Comparison of ENCODE assay signal across 8 cellular contexts in the genomic region with DNA sequence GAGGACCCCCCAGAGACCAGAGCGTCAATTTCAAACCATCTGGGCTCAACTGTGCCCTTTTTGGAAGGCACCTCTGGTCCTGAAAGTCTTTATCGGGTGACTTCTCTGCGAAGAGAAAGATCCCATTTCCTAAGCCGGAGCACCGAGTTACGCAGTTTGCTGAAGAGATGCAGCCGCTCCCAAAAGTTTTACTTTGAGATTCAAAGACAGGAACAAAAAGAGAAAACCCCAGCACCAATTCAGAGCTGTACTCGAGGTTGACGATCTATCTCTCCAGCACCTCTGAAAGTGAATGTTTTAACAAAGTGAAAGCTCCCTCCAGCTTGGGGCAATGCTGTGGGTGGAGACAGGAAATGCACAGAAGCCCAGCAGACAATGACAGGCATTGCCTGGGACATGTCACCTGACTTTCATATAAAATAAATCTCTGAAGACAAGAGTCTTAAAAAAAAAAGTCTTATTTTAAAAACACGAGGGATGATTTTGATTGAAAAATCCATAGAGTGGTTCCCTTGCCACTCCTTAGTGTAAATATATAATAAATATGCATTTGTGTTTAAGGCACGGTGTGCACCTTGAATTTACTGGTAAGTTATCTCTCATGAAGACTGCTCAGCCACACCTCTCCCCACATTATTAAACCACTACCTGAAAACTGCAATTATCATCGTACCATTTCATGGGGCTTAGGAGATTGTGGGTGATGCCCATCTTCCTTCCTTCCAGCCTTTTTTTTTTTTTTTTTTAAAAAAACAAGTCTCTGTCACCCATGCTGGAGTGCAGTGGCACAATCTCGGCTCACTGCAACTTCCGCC.
DNase-seq lines count a peak whose midpoint lies in the region; ATAC-seq and TF ChIP-seq lines count a peak whose summit lies in the region.

No MANE protein-coding gene starts in this region.

- TF ChIP-seq CTCF in GM13977 (IDR thresholded peaks at IDR 0.05; ENCODE audit: extremely low read depth, insufficient read depth, missing control alignments) (no peak), PC-3 (conservative IDR thresholded peaks at IDR 0.05; ENCODE audit: low read depth, low read length) (no peak), heart right ventricle (IDR thresholded peaks at IDR 0.05) (no peak)

- H3K9me2 ChIP-seq in PC-3 (replicated peaks; ENCODE audit: low read length), result no peaks in the 10 kb centered on the region

- H3K27ac Mint-ChIP-seq in activated naive CD4-positive, alpha-beta T cell treated with anti-CD3 and anti-CD28 coated beads, Interleukin-2, amount 10 ng/mL, durations not matched to agents 7 days and 5 days, result peak overlapping the region; percentile 98

- H3K9me3 ChIP-seq in PC-3 (ENCODE audit: low read length) (no peaks in the 10 kb centered on the region), heart right ventricle (no peaks in the 10 kb centered on the region), aorta (ENCODE audit: control insufficient read depth, low read length) (no peaks in the 10 kb centered on the region)

- H3F3A ChIP-seq in PC-3 (ENCODE audit: low read length, unreplicated experiment), result no peaks in the 10 kb centered on the region

- CTCF ChIA-PET in PC-3 (lab: Charles Lee), result no interaction called here
- CTCF ChIA-PET in activated naive CD4-positive, alpha-beta T cell treated with anti-CD3 and anti-CD28 coated beads, Interleukin-2, amount 10 ng/mL, durations not matched to agents 7 days and 5 days (lab: Charles Lee), result interaction anchor here (0.7 to 1.6 kb wide), 3 partner anchors 37 to 234 kb away, joined by 3 to 12 read pairs (median 4); no protein-coding TSS in a partner anchor

- H3K4me1 ChIP-seq in PC-3 (ENCODE audit: insufficient read depth, low read length) (peaks cover 29% of the 10 kb centered on the region), heart right ventricle (peaks cover 3 to 62% (median 37%) of the 10 kb centered on the region in 9 donors), aorta (ENCODE audit: control insufficient read depth in 1 of 2, insufficient read depth in 2 of 2, low read length in 2 of 2) (peaks cover 0 to 1% of the 10 kb centered on the region in 2 donors)

- H3K4me3 Mint-ChIP-seq in activated naive CD4-positive, alpha-beta T cell treated with anti-CD3 and anti-CD28 coated beads, Interleukin-2, amount 10 ng/mL, durations not matched to agents 7 days and 5 days, result peak overlapping the region; percentile 78

- peaks cover 58% of the 10 kb centered on the region for H3K36me3 Mint-ChIP-seq in activated naive CD4-positive, alpha-beta T cell treated with anti-CD3 and anti-CD28 coated beads, Interleukin-2, amount 10 ng/mL, durations not matched to agents 7 days and 5 days

- H4K20me1 ChIP-seq in PC-3 (ENCODE audit: low read length), result no peaks in the 10 kb centered on the region

- H3K4me1 Mint-ChIP-seq in activated naive CD4-positive, alpha-beta T cell treated with anti-CD3 and anti-CD28 coated beads, Interleukin-2, amount 10 ng/mL, durations not matched to agents 7 days and 5 days, result peaks cover 76% of the 10 kb centered on the region

- H3K4me3 ChIP-seq in PC-3 (ENCODE audit: low read length) (peak overlapping the region; percentile 75), heart right ventricle (peak overlapping the region in 9 of 10 donors; percentile 32 to 61 (median 56)), aorta (ENCODE audit: low read length in 2 of 2) (peak overlapping the region; percentile 26 to 77)

- peak overlapping the region; percentile 70 for H3K9ac ChIP-seq in PC-3 (ENCODE audit: low read length)

- H3K36me3 ChIP-seq in PC-3 (ENCODE audit: low read depth, low read length) (no peaks in the 10 kb centered on the region), heart right ventricle (peaks cover 0 to 33% (median 0%) of the 10 kb centered on the region in 9 donors), aorta (ENCODE audit: control insufficient read depth in 1 of 2, insufficient read depth in 2 of 2, low read length in 1 of 2) (no peaks in the 10 kb centered on the region)

- H3K27ac ChIP-seq in PC-3 (ENCODE audit: low read length) (peak overlapping the region; percentile 14), heart right ventricle (peak overlapping the region; percentile 76 to 97 (median 91)), aorta (ENCODE audit: low read depth in 1 of 2, low read length in 2 of 2) (peak overlapping the region; percentile 73 to 98)

- POLR2A ChIA-PET in PC-3 (lab: Charles Lee; ENCODE audit: unreplicated experiment), result no interaction called here

- no peaks in the 10 kb centered on the region for H3K9me3 Mint-ChIP-seq in activated naive CD4-positive, alpha-beta T cell treated with anti-CD3 and anti-CD28 coated beads, Interleukin-2, amount 10 ng/mL, durations not matched to agents 7 days and 5 days

- peak; percentile 72 for ATAC-seq in HG02852 (IDR thresholded peaks at IDR 0.05; ENCODE audit: unreplicated experiment)
- ATAC-seq in PC-3, result peak; percentile 79
- peak; percentile 72 to 90 (median 82) for ATAC-seq in heart right ventricle
- peak; percentile 84 for ATAC-seq in sciatic nerve
- ATAC-seq in aorta (ENCODE audit: low FRiP score), result no peak

- intact Hi-C loops in PC-3 (cut with micrococcal nuclease) (no loop called here), heart right ventricle (cut with DNase I) (loop anchor here in 5 of 10 donors (5.0 to 10.0 kb wide), 3 partner anchors 76 to 82 kb away; a partner anchor contains a TSS), sciatic nerve (cut with DNase I) (no loop called here), aorta (cut with DNase I) (no loop called here)

- peak overlapping the region; percentile 90 for H3K4me2 ChIP-seq in PC-3 (ENCODE audit: low read length)

- H3K27me3 ChIP-seq in PC-3 (ENCODE audit: low read length) (no peaks in the 10 kb centered on the region), heart right ventricle (no peaks in the 10 kb centered on the region), aorta (ENCODE audit: control insufficient read depth in 1 of 2, insufficient read depth in 2 of 2, low read length in 1 of 2) (no peaks in the 10 kb centered on the region)

- BruUV-seq in PC-3 (replicated peaks; lab: Mats Ljungman, UMichigan), result no TSS peak

- 32 to 49% methylated on average over 14 of the region's 14 CpGs for WGBS in heart right ventricle, 2 donors
- 49 to 60% methylated on average over 14 of the region's 14 CpGs for WGBS in aorta, 2 donors

- H2AFZ ChIP-seq in PC-3 (ENCODE audit: low read length), result peak overlapping the region; percentile 83

- DNase-seq in GM13977 (ENCODE audit: low spot score), result peak; percentile 55
- DNase-seq in PC-3, result peak; percentile 45
- peak; percentile 87 for DNase-seq in activated naive CD4-positive, alpha-beta T cell treated with anti-CD3 and anti-CD28 coated beads, Interleukin-2, amount 10 ng/mL, durations not matched to agents 7 days and 5 days
- DNase-seq in heart right ventricle, result peak in 1 of 2 donors; percentile 56
- peak; percentile 69 for DNase-seq in sciatic nerve (ENCODE audit: low spot score)
- peak in 1 of 2 donors; percentile 72 for DNase-seq in aorta
- DNase-seq in NCI-H510A (lab: John Stamatoyannopoulos, UW), result no peak

- no peaks in the 10 kb centered on the region for H3K27me3 Mint-ChIP-seq in activated naive CD4-positive, alpha-beta T cell treated with anti-CD3 and anti-CD28 coated beads, Interleukin-2, amount 10 ng/mL, durations not matched to agents 7 days and 5 days

- in situ Hi-C loops in GM13977 (cut with MboI; ENCODE audit: low pct_unique_long_range_greater_than_20kb, low sequenced_read_pairs, unreplicated experiment), result no loop called here

- peaks cover 11% of the 10 kb centered on the region for H3K79me2 ChIP-seq in PC-3 (ENCODE audit: low read length)

Comparison
In these comparisons a context has a peak if more than half of its experiments do, and no peak if none do; other contexts are left out.
1. H3K27ac ChIP-seq: peak in every context shown above with its lines; median percentile 91 in heart right ventricle; 86 in aorta; 14 in PC-3.